Comparison of ENCODE assay signal across 1 cellular context in the genomic region with DNA sequence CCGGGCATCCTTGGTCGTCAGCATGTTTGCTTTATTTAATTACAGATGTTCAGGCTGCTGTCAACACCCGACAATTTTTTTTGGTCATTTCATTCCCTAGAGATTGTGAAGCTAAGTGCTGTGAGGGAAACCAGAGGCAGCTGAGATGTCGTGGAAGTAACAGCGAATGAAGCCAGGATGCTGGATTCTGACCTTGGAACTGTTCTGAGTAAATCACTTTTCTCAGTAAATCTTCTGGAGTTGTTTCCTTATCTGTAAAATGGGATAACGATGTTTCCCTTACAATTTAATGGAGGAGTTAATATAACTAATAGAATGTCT.
A peak's percentile ranks its signal among the peaks of the same experiment; 100 is the strongest.
TF ChIP-seq lines count a peak whose summit lies in the region.

No MANE protein-coding gene starts in this region.

TF ChIP-seq in HepG2, 621 proteins besides CTCF, POLR2A, EP300 and RAD21:
- TF ChIP-seq, protein P1, sequence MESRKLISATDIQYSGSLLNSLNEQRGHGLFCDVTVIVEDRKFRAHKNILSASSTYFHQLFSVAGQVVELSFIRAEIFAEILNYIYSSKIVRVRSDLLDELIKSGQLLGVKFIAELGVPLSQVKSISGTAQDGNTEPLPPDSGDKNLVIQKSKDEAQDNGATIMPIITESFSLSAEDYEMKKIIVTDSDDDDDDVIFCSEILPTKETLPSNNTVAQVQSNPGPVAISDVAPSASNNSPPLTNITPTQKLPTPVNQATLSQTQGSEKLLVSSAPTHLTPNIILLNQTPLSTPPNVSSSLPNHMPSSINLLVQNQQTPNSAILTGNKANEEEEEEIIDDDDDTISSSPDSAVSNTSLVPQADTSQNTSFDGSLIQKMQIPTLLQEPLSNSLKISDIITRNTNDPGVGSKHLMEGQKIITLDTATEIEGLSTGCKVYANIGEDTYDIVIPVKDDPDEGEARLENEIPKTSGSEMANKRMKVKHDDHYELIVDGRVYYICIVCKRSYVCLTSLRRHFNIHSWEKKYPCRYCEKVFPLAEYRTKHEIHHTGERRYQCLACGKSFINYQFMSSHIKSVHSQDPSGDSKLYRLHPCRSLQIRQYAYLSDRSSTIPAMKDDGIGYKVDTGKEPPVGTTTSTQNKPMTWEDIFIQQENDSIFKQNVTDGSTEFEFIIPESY (CRISPR knock-in tag; IDR thresholded peaks at IDR 0.05), result 0 out of 2 replicates have a peak, but pooled peaks have one; percentile 2
- TF ChIP-seq FOXO1 (CRISPR knock-in tag; IDR thresholded peaks at IDR 0.05) (no peak), ZNF20 (CRISPR knock-in tag; IDR thresholded peaks at IDR 0.05) (0 out of 2 replicates have a peak, but pooled peaks have one; percentile 29), SOX6 (IDR thresholded peaks at IDR 0.05) (no peak), SOX6 (CRISPR knock-in tag; IDR thresholded peaks at IDR 0.05) (0 out of 2 replicates have a peak, but pooled peaks have one; percentile 5), MED13 (CRISPR knock-in tag; IDR thresholded peaks at IDR 0.05) (no peak), ZNF816 (CRISPR knock-in tag; IDR thresholded peaks at IDR 0.05; ENCODE audit: borderline replicate concordance) (peak; percentile 18; the same call in 1 of the 2 replicates), ZNF761 (CRISPR knock-in tag; conservative IDR thresholded peaks at IDR 0.05) (no peak; the same call in 1 of the 2 replicates), ZNF224 (CRISPR knock-in tag; IDR thresholded peaks at IDR 0.05) (0 out of 2 replicates have a peak, but pooled peaks have one; percentile 39), ZNF629 (CRISPR knock-in tag; conservative IDR thresholded peaks at IDR 0.05) (peak; percentile 30; the same call in 1 of the 2 replicates), MTF2 (CRISPR knock-in tag; IDR thresholded peaks at IDR 0.05; ENCODE audit: borderline replicate concordance) (0 out of 2 replicates have a peak, but pooled peaks have one; percentile 16), PPARG (CRISPR knock-in tag; conservative IDR thresholded peaks at IDR 0.05) (0 out of 2 replicates have a peak, but pooled peaks have one; percentile 2), ZNF12 (CRISPR knock-in tag; IDR thresholded peaks at IDR 0.05) (no peak), ZNF292 (CRISPR knock-in tag; IDR thresholded peaks at IDR 0.05; ENCODE audit: borderline replicate concordance, low read depth) (0 out of 2 replicates have a peak, but pooled peaks have one; percentile 3), ZNF549 (CRISPR knock-in tag; IDR thresholded peaks at IDR 0.05) (no peak), ZBTB3 (CRISPR knock-in tag; IDR thresholded peaks at IDR 0.05; ENCODE audit: borderline replicate concordance, low read depth) (peak; percentile 5; the same call in 1 of the 2 replicates), GABPB1 (CRISPR knock-in tag; IDR thresholded peaks at IDR 0.05) (no peak), NKX3-1 (CRISPR knock-in tag; IDR thresholded peaks at IDR 0.05) (no peak), ZNF430 (CRISPR knock-in tag; IDR thresholded peaks at IDR 0.05) (0 out of 2 replicates have a peak, but pooled peaks have one; percentile 2), ATAD3A (CRISPR knock-in tag; IDR thresholded peaks at IDR 0.05) (no peak), ZNF10 (CRISPR knock-in tag; IDR thresholded peaks at IDR 0.05; ENCODE audit: borderline replicate concordance, low read depth) (no peak)
- TF ChIP-seq, protein P2, sequence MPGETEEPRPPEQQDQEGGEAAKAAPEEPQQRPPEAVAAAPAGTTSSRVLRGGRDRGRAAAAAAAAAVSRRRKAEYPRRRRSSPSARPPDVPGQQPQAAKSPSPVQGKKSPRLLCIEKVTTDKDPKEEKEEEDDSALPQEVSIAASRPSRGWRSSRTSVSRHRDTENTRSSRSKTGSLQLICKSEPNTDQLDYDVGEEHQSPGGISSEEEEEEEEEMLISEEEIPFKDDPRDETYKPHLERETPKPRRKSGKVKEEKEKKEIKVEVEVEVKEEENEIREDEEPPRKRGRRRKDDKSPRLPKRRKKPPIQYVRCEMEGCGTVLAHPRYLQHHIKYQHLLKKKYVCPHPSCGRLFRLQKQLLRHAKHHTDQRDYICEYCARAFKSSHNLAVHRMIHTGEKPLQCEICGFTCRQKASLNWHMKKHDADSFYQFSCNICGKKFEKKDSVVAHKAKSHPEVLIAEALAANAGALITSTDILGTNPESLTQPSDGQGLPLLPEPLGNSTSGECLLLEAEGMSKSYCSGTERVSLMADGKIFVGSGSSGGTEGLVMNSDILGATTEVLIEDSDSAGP (CRISPR knock-in tag; IDR thresholded peaks at IDR 0.05; ENCODE audit: borderline replicate concordance), result peak; percentile 97; the same call in 1 of the 2 replicates
- TF ChIP-seq, protein P3, sequence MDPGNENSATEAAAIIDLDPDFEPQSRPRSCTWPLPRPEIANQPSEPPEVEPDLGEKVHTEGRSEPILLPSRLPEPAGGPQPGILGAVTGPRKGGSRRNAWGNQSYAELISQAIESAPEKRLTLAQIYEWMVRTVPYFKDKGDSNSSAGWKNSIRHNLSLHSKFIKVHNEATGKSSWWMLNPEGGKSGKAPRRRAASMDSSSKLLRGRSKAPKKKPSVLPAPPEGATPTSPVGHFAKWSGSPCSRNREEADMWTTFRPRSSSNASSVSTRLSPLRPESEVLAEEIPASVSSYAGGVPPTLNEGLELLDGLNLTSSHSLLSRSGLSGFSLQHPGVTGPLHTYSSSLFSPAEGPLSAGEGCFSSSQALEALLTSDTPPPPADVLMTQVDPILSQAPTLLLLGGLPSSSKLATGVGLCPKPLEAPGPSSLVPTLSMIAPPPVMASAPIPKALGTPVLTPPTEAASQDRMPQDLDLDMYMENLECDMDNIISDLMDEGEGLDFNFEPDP (CRISPR knock-in tag; conservative IDR thresholded peaks at IDR 0.05), result 0 out of 2 replicates have a peak, but pooled peaks have one; percentile 18
- TF ChIP-seq, protein P4, sequence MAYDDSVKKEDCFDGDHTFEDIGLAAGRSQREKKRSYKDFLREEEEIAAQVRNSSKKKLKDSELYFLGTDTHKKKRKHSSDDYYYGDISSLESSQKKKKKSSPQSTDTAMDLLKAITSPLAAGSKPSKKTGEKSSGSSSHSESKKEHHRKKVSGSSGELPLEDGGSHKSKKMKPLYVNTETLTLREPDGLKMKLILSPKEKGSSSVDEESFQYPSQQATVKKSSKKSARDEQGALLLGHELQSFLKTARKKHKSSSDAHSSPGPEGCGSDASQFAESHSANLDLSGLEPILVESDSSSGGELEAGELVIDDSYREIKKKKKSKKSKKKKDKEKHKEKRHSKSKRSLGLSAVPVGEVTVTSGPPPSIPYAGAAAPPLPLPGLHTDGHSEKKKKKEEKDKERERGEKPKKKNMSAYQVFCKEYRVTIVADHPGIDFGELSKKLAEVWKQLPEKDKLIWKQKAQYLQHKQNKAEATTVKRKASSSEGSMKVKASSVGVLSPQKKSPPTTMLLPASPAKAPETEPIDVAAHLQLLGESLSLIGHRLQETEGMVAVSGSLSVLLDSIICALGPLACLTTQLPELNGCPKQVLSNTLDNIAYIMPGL (CRISPR knock-in tag; IDR thresholded peaks at IDR 0.05; ENCODE audit: borderline replicate concordance in 1 of 2, low read depth in 1 of 2), result 0 out of 4 replicates have a peak, but pooled peaks of 1 of the 2 experiments have one; percentile 5
- TF ChIP-seq, protein P5, sequence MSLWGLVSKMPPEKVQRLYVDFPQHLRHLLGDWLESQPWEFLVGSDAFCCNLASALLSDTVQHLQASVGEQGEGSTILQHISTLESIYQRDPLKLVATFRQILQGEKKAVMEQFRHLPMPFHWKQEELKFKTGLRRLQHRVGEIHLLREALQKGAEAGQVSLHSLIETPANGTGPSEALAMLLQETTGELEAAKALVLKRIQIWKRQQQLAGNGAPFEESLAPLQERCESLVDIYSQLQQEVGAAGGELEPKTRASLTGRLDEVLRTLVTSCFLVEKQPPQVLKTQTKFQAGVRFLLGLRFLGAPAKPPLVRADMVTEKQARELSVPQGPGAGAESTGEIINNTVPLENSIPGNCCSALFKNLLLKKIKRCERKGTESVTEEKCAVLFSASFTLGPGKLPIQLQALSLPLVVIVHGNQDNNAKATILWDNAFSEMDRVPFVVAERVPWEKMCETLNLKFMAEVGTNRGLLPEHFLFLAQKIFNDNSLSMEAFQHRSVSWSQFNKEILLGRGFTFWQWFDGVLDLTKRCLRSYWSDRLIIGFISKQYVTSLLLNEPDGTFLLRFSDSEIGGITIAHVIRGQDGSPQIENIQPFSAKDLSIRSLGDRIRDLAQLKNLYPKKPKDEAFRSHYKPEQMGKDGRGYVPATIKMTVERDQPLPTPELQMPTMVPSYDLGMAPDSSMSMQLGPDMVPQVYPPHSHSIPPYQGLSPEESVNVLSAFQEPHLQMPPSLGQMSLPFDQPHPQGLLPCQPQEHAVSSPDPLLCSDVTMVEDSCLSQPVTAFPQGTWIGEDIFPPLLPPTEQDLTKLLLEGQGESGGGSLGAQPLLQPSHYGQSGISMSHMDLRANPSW (CRISPR knock-in tag; IDR thresholded peaks at IDR 0.05; ENCODE audit: borderline replicate concordance), result 0 out of 2 replicates have a peak, but pooled peaks have one; percentile 20
